Comparison of ENCODE assay signal across 21 cellular contexts in genomic region chr10:17256627-17257026, GRCh38. TPM values are rescaled to one million over a fixed set of nuclear protein-coding genes. Genes with fewer than 3 reads are reported as not detected.
DNase-seq lines count a peak whose midpoint lies in the region; ATAC-seq, FAIRE-seq and TF ChIP-seq lines count a peak whose summit lies in the region.
"Had no signal": no experiment of that assay in that cellular context is flagged by ENCODE, and none has a peak within 500 bp of the region (broad histone marks: within the 10 kb centered on the region; RNA-seq: fewer than 3 reads in every experiment).

No MANE protein-coding gene starts in this region.

- DNase-seq in M059J (ENCODE audit: low read depth) (peak; percentile 4), astrocyte (ENCODE audit: low read depth) (peak; percentile 44), iris pigment epithelial cell (ENCODE audit: low read depth) (peak; percentile 58), retinal pigment epithelial cell (ENCODE audit: low read depth) (peak; percentile 90), RPMI8226 (no peak), H54 (ENCODE audit: insufficient read length, low spot score) (no peak)
- DNase-seq: CD8-positive, alpha-beta T cell; DMS53; EL; KG1; NCI-H1048; NCI-H1436; NCI-H2029; NCI-H345; NCI-H524 treated with DMSO at 0.1 percent for 48 hours; PC-3 had no signal

- ATAC-seq in GM19324 (IDR thresholded peaks at IDR 0.05; ENCODE audit: low FRiP score, unreplicated experiment): no peak
- ATAC-seq: CD8-positive, alpha-beta T cell; PC-3 had no signal

- peaks cover 7% of the 10 kb centered on the region for H3K4me1 ChIP-seq in astrocyte (ENCODE audit: insufficient read depth, low read length)

- TF ChIP-seq CTCF in astrocyte (IDR thresholded peaks at IDR 0.05; ENCODE audit: insufficient read depth, low read depth, low read length) (no peak), retinal pigment epithelial cell (conservative IDR thresholded peaks at IDR 0.05; ENCODE audit: low read depth, low read length) (no peak)

- no peak overlapping the region for H3K4me3 ChIP-seq in astrocyte (ENCODE audit: insufficient read depth, low read depth, low read length)
- H3K4me3 ChIP-seq in retinal pigment epithelial cell (ENCODE audit: low read length): no peak overlapping the region
- H3K4me3 ChIP-seq: BLaER1 treated with 17β-estradiol and CSF1 and Interleukin-3, amounts not matched to agents 10 nM and 100 nM; SJSA1 had no signal

- H2AFZ ChIP-seq in astrocyte (ENCODE audit: low read depth, low read length): no peak overlapping the region

- H3K79me2 ChIP-seq in astrocyte (ENCODE audit: insufficient read depth, low read length): no peaks in the 10 kb centered on the region

- H3K9ac ChIP-seq in astrocyte (ENCODE audit: low read length): peak overlapping the region; percentile 75

- H3K27me3 Mint-ChIP-seq in astrocyte (ENCODE audit: low read depth, unreplicated experiment): peaks cover 2% of the 10 kb centered on the region

- no peaks in the 10 kb centered on the region for H4K20me1 ChIP-seq in astrocyte (ENCODE audit: insufficient read depth, low read length)
- H4K20me1 ChIP-seq: BLaER1 treated with 17β-estradiol and CSF1 and Interleukin-3, amounts not matched to agents 10 nM and 100 nM had no signal

- peaks cover 8% of the 10 kb centered on the region for H3K9me3 Mint-ChIP-seq in astrocyte (ENCODE audit: unreplicated experiment)

- no peaks in the 10 kb centered on the region for H3K36me3 ChIP-seq in astrocyte (ENCODE audit: insufficient read depth, low read length)
- H3K36me3 ChIP-seq: BLaER1 treated with 17β-estradiol and CSF1 and Interleukin-3, amounts not matched to agents 10 nM and 100 nM; SJSA1 had no signal

- H3K36me3 Mint-ChIP-seq in astrocyte (ENCODE audit: low read depth, unreplicated experiment): peaks cover 2% of the 10 kb centered on the region
- H3K36me3 Mint-ChIP-seq: CD8-positive, alpha-beta T cell had no signal

- no peaks in the 10 kb centered on the region for H3K27me3 ChIP-seq in astrocyte (ENCODE audit: insufficient read depth, low read length)
- H3K27me3 ChIP-seq: BLaER1 treated with 17β-estradiol and CSF1 and Interleukin-3, amounts not matched to agents 10 nM and 100 nM; SJSA1 had no signal

- H3K4me1 Mint-ChIP-seq in astrocyte (ENCODE audit: low read depth, unreplicated experiment): peaks cover 15% of the 10 kb centered on the region

- no peak overlapping the region for H3K27ac ChIP-seq in astrocyte (ENCODE audit: low read depth, low read length)

- H3K4me3 Mint-ChIP-seq in astrocyte (ENCODE audit: unreplicated experiment): no peak overlapping the region
- H3K4me3 Mint-ChIP-seq: CD8-positive, alpha-beta T cell had no signal

- H3K27ac Mint-ChIP-seq in astrocyte (ENCODE audit: unreplicated experiment): peak overlapping the region; percentile 49
- H3K27ac Mint-ChIP-seq: CD8-positive, alpha-beta T cell had no signal

- TF ChIP-seq POLR2A in H54 (IDR thresholded peaks at IDR 0.05; ENCODE audit: low read depth, low read length): no peak

- H3K4me2 ChIP-seq in astrocyte (ENCODE audit: low read length): peak overlapping the region; percentile 81

- FAIRE-seq in astrocyte (lab: Jason Lieb, UNC): no peak
- no peak for FAIRE-seq in H54 (lab: Jason Lieb, UNC)
- FAIRE-seq: GM12892 had no signal

- H3K9me3 ChIP-seq in astrocyte (ENCODE audit: insufficient read depth, low read depth, low read length): peaks cover 3% of the 10 kb centered on the region
- H3K9me3 ChIP-seq: SJSA1 had no signal

RNA-seq across cellular contexts. Expression of gene VIM, which starts 28.6 kb away (rescaled TPM):
- 2,499 and 3,150 TPM in 2 replicates for total RNA-seq in M059J (2014; rRNA removed; shearing (Covaris generic))
- total RNA-seq in astrocyte: 5,172 and 5,400 TPM in 2 replicates
- total RNA-seq: HT-29 had no signal

RNA-seq across cellular contexts. Expression of gene TRDMT1, which starts 55.2 kb away (rescaled TPM):
- 2.6 and 3.3 TPM in 2 replicates for total RNA-seq in M059J (2014; rRNA removed; shearing (Covaris generic))
- 5.9 and 6.3 TPM in 2 replicates for total RNA-seq in astrocyte

Comparison
In these comparisons a context has a peak if more than half of its experiments do, and no peak if none do; other contexts are left out.
1. DNase-seq: peak in M059J (single experiment), astrocyte (single experiment), iris pigment epithelial cell (single experiment) and retinal pigment epithelial cell (single experiment); none in RPMI8226 (single experiment) and H54 (single experiment).